ENCODE assay signal across 11 cellular contexts in genomic region chr1:111221276-111221632, GRCh38. TPM values are rescaled to one million over a fixed set of nuclear protein-coding genes. Genes with fewer than 3 reads are reported as not detected.
DNase-seq lines count a peak whose midpoint lies in the region; ATAC-seq and TF ChIP-seq lines count a peak whose summit lies in the region.
"Had no signal": no experiment of that assay in that cellular context is flagged by ENCODE, and none has a peak within 500 bp of the region (broad histone marks: within the 10 kb centered on the region; RNA-seq: fewer than 3 reads in every experiment).

No MANE protein-coding gene starts in this region.

- no peak overlapping the region for H2BK5ac ChIP-seq in mesendoderm (ENCODE audit: low read length)

- H3K27ac ChIP-seq in CD8-positive, alpha-beta memory T cell (ENCODE audit: low read depth, low read length) = no peak overlapping the region
- H3K27ac ChIP-seq in WERI-Rb-1 = no peak overlapping the region
- peak overlapping the region; percentile 11 for H3K27ac ChIP-seq in mesendoderm (ENCODE audit: low read depth, low read length)

- ATAC-seq in GM18868 (IDR thresholded peaks at IDR 0.05; ENCODE audit: unreplicated experiment) (no peak), GM18858 (IDR thresholded peaks at IDR 0.05; ENCODE audit: unreplicated experiment) (no peak)

- no peak overlapping the region for H2BK120ac ChIP-seq in mesendoderm (ENCODE audit: low read depth, low read length)

- H3K79me1 ChIP-seq in mesendoderm (ENCODE audit: low read length) = no peaks in the 10 kb centered on the region

- no peak overlapping the region for H3K9ac ChIP-seq in mesendoderm (ENCODE audit: low read length)

- H3K36me3 ChIP-seq in CD8-positive, alpha-beta memory T cell (ENCODE audit: insufficient read depth, low read length) = no peaks in the 10 kb centered on the region
- H3K36me3 ChIP-seq in WERI-Rb-1 (no peaks in the 10 kb centered on the region), mesendoderm (ENCODE audit: control insufficient read depth, insufficient read depth, low read length) (no peaks in the 10 kb centered on the region)
- H3K36me3 ChIP-seq: transverse colon had no signal

- H3K36me3 Mint-ChIP-seq in CD8-positive, alpha-beta memory T cell = peaks cover 2 to 4% (median 3%) of the 10 kb centered on the region in 3 donors
- H3K36me3 Mint-ChIP-seq in IgD-negative memory B cell = no peaks in the 10 kb centered on the region

- no peaks in the 10 kb centered on the region for H3K9me3 ChIP-seq in CD8-positive, alpha-beta memory T cell (ENCODE audit: low read length)
- no peaks in the 10 kb centered on the region for H3K9me3 ChIP-seq in WERI-Rb-1 (ENCODE audit: severe bottlenecking)
- H3K9me3 ChIP-seq: transverse colon had no signal

- no peak overlapping the region for H4K5ac ChIP-seq in mesendoderm (ENCODE audit: low read length)

- H2AK5ac ChIP-seq in mesendoderm (ENCODE audit: low read length) = no peak overlapping the region

- POLR2A ChIA-PET in CD8-positive, alpha-beta memory T cell (lab: Charles Lee) = interaction anchor here (0.5 to 11.1 kb wide), 5 partner anchors 21 to 227 kb away, joined by 3 to 259 read pairs (median 3); partner anchors contain the start of gene DENND2D

- no peak overlapping the region for H3K4ac ChIP-seq in mesendoderm (ENCODE audit: low read depth, low read length)

- no peaks in the 10 kb centered on the region for H3K79me2 ChIP-seq in mesendoderm (ENCODE audit: control insufficient read depth, insufficient read depth, low read length)

- peak overlapping the region; percentile 28 for H3K4me3 ChIP-seq in CD8-positive, alpha-beta memory T cell (ENCODE audit: low read length)
- H3K4me3 ChIP-seq in WERI-Rb-1 (ENCODE audit: low read depth, low read length) (no peak overlapping the region), mesendoderm (ENCODE audit: low read length) (no peak overlapping the region)
- H3K4me3 ChIP-seq: transverse colon had no signal

- H3K27me3 ChIP-seq in CD8-positive, alpha-beta memory T cell (ENCODE audit: insufficient read depth, low read length, poor library complexity, severe bottlenecking) = no peaks in the 10 kb centered on the region
- H3K27me3 ChIP-seq in WERI-Rb-1 (ENCODE audit: insufficient read depth, low read depth, severe bottlenecking) = no peaks in the 10 kb centered on the region
- H3K27me3 ChIP-seq in mesendoderm (ENCODE audit: insufficient read depth, low read length, poor library complexity) = no peaks in the 10 kb centered on the region
- H3K27me3 ChIP-seq: transverse colon had no signal

- DNase-seq in CD8-positive, alpha-beta memory T cell = no peak
- DNase-seq in WERI-Rb-1 (peak; percentile 68), mesendoderm (no peak), SIG-M5 (lab: John Stamatoyannopoulos, UW) (no peak)
- no peak for DNase-seq in activated CD4-positive, alpha-beta T cell treated with anti-CD3 and anti-CD28 coated beads, Interleukin-2, amount 50 U/mL, for 48 hours
- DNase-seq: NCI-H1436 treated with DMSO at 0.1 percent for 48 hours had no signal

- H3K27me3 Mint-ChIP-seq in CD8-positive, alpha-beta memory T cell = no peaks in the 10 kb centered on the region
- no peaks in the 10 kb centered on the region for H3K27me3 Mint-ChIP-seq in IgD-negative memory B cell

- peak overlapping the region; percentile 86 to 99 (median 97) for H3K27ac Mint-ChIP-seq in CD8-positive, alpha-beta memory T cell
- peak overlapping the region; percentile 71 to 96 (median 90) for H3K27ac Mint-ChIP-seq in IgD-negative memory B cell
- H3K27ac Mint-ChIP-seq: nephron had no signal

- H3K56ac ChIP-seq in mesendoderm (ENCODE audit: low read length) = no peak overlapping the region

- H3K4me2 ChIP-seq in mesendoderm (ENCODE audit: low read length) = no peak overlapping the region

- H3K4me3 Mint-ChIP-seq in CD8-positive, alpha-beta memory T cell = peak overlapping the region; percentile 67 to 92 (median 79)
- H3K4me3 Mint-ChIP-seq in IgD-negative memory B cell = peak overlapping the region; percentile 25 to 88 (median 62)
- H3K4me3 Mint-ChIP-seq: nephron had no signal

- no peak overlapping the region for H3K18ac ChIP-seq in mesendoderm (ENCODE audit: low read length)

- CTCF ChIA-PET in CD8-positive, alpha-beta memory T cell (lab: Charles Lee) = interaction anchor here (0.6 to 10.7 kb wide), 10 partner anchors 11 to 439 kb away, joined by 3 to 252 read pairs (median 4); partner anchors contain the start of gene DENND2D

- no peak overlapping the region for H4K8ac ChIP-seq in mesendoderm (ENCODE audit: low read depth, low read length)

- H3K4me1 Mint-ChIP-seq in CD8-positive, alpha-beta memory T cell = peaks cover 92 to 99% (median 96%) of the 10 kb centered on the region in 3 donors
- peaks cover 67 to 80% (median 76%) of the 10 kb centered on the region in 3 donors for H3K4me1 Mint-ChIP-seq in IgD-negative memory B cell

- H2BK15ac ChIP-seq in mesendoderm (replicated peaks; ENCODE audit: low read depth) = no peak overlapping the region

- peaks cover 96% of the 10 kb centered on the region for H3K4me1 ChIP-seq in CD8-positive, alpha-beta memory T cell (ENCODE audit: insufficient read depth, low read length)
- H3K4me1 ChIP-seq in mesendoderm (ENCODE audit: control insufficient read depth, low read depth, low read length) = peaks cover 8% of the 10 kb centered on the region

- no peak for TF ChIP-seq CTCF in WERI-Rb-1 (IDR thresholded peaks at IDR 0.05; ENCODE audit: low read depth, low read length)

- WGBS in mesendoderm (ENCODE audit: extremely low coverage, insufficient coverage, low lambda C conversion rate) = no CpG with 5 or more reads among the region's 2 CpGs

- no peak overlapping the region for H3K23ac ChIP-seq in mesendoderm (ENCODE audit: low read length)

- peaks cover 0 to 10% (median 0%) of the 10 kb centered on the region in 5 donors for H3K9me3 Mint-ChIP-seq in CD8-positive, alpha-beta memory T cell
- H3K9me3 Mint-ChIP-seq in IgD-negative memory B cell = no peaks in the 10 kb centered on the region
- H3K9me3 Mint-ChIP-seq: nephron had no signal

RNA-seq across cellular contexts. Expression of gene CHI3L2, which starts 6.3 kb away (rescaled TPM):
- total RNA-seq in CD8-positive, alpha-beta memory T cell = 1 to 10 TPM; 1.6 to 1.9 TPM
- polyA plus RNA-seq in CD8-positive, alpha-beta memory T cell = 20.8 TPM
- polyA plus RNA-seq in IgD-negative memory B cell = 14.4 TPM
- 0.13 TPM for polyA plus RNA-seq in mesendoderm (2013, experiment 1 of 2)
- polyA plus RNA-seq in mesendoderm (2013, experiment 2 of 2) = not detected

RNA-seq across cellular contexts. Expression of gene DENND2D, which starts 20.8 kb away (rescaled TPM):
- total RNA-seq in CD8-positive, alpha-beta memory T cell = 100 to 1,000 TPM; 185 to 196 TPM
- 258 TPM for polyA plus RNA-seq in CD8-positive, alpha-beta memory T cell
- 107 TPM for polyA plus RNA-seq in IgD-negative memory B cell
- 0.53 TPM for polyA plus RNA-seq in mesendoderm (2013, experiment 1 of 2)
- 0.46 TPM for polyA plus RNA-seq in mesendoderm (2013, experiment 2 of 2)
